ENCODE assay signal across 8 cellular contexts in genomic region chr19:30450101-30450500, GRCh38.
DNase-seq lines count a peak whose midpoint lies in the region; ATAC-seq and TF ChIP-seq lines count a peak whose summit lies in the region.

No MANE protein-coding gene starts in this region.

- H3K4me3 Mint-ChIP-seq in activated naive CD4-positive, alpha-beta T cell treated with anti-CD3 and anti-CD28 coated beads, Interleukin-2, amount 10 ng/mL, durations not matched to agents 7 days and 5 days = no peak overlapping the region

- CTCF ChIA-PET in activated naive CD4-positive, alpha-beta T cell treated with anti-CD3 and anti-CD28 coated beads, Interleukin-2, amount 10 ng/mL, durations not matched to agents 7 days and 5 days (lab: Charles Lee) = no interaction called here

- DNase-seq in NT2/D1 (ENCODE audit: low read depth, low spot score) = peak; percentile 30
- DNase-seq in Right ventricle myocardium superior = no peak
- DNase-seq in NCI-H2227 treated with DMSO at 0.1 percent for 48 hours (lab: John Stamatoyannopoulos, UW) = no peak
- no peak for DNase-seq in activated naive CD4-positive, alpha-beta T cell treated with anti-CD3 and anti-CD28 coated beads, Interleukin-2, amount 10 ng/mL, durations not matched to agents 7 days and 5 days
- DNase-seq in SKM-1 (lab: John Stamatoyannopoulos, UW; ENCODE audit: unreplicated experiment) = no peak
- no peak for DNase-seq in DMS53 treated with DMSO at 0.1 percent for 48 hours (lab: John Stamatoyannopoulos, UW; ENCODE audit: unreplicated experiment)

- H3K4me2 ChIP-seq in BLaER1 (peak overlapping the region; percentile 82), parathyroid adenoma (ENCODE audit: low read length) (peak overlapping the region; percentile 41)

- peaks cover under 1% of the 10 kb centered on the region; the same call in 1 of the 2 replicates for H3K9me3 ChIP-seq in BLaER1
- H3K9me3 ChIP-seq in NT2/D1 (ENCODE audit: insufficient read depth, low read length) = no peaks in the 10 kb centered on the region
- no peaks in the 10 kb centered on the region for H3K9me3 ChIP-seq in parathyroid adenoma (ENCODE audit: control insufficient read depth, low read length)

- TF ChIP-seq CTCF in parathyroid adenoma (IDR thresholded peaks at IDR 0.05) = no peak

- H3K27ac Mint-ChIP-seq in activated naive CD4-positive, alpha-beta T cell treated with anti-CD3 and anti-CD28 coated beads, Interleukin-2, amount 10 ng/mL, durations not matched to agents 7 days and 5 days = no peak overlapping the region

- peak overlapping the region; percentile 66 for H3K27ac ChIP-seq in BLaER1
- no peak overlapping the region for H3K27ac ChIP-seq in parathyroid adenoma

- H3K4me3 ChIP-seq in BLaER1 (peak overlapping the region; percentile 44; the same call in 1 of the 2 replicates), NT2/D1 (ENCODE audit: insufficient read length, low read depth) (no peak overlapping the region), parathyroid adenoma (ENCODE audit: low read depth, low read length) (peak overlapping the region; percentile 39)

- H3K4me1 ChIP-seq in BLaER1 (peaks cover 32% of the 10 kb centered on the region), NT2/D1 (ENCODE audit: insufficient read depth, insufficient read length) (peaks cover 3% of the 10 kb centered on the region), parathyroid adenoma (no peaks in the 10 kb centered on the region)

- H3K36me3 Mint-ChIP-seq in activated naive CD4-positive, alpha-beta T cell treated with anti-CD3 and anti-CD28 coated beads, Interleukin-2, amount 10 ng/mL, durations not matched to agents 7 days and 5 days = no peaks in the 10 kb centered on the region

- H3K9me3 Mint-ChIP-seq in activated naive CD4-positive, alpha-beta T cell treated with anti-CD3 and anti-CD28 coated beads, Interleukin-2, amount 10 ng/mL, durations not matched to agents 7 days and 5 days = peaks cover 6% of the 10 kb centered on the region

- no peaks in the 10 kb centered on the region for H3K79me2 ChIP-seq in parathyroid adenoma

- H3K27me3 Mint-ChIP-seq in activated naive CD4-positive, alpha-beta T cell treated with anti-CD3 and anti-CD28 coated beads, Interleukin-2, amount 10 ng/mL, durations not matched to agents 7 days and 5 days = no peaks in the 10 kb centered on the region

- no peaks in the 10 kb centered on the region for H3K27me3 ChIP-seq in BLaER1
- peaks cover 3% of the 10 kb centered on the region for H3K27me3 ChIP-seq in NT2/D1 (ENCODE audit: insufficient read depth, insufficient read length)
- no peaks in the 10 kb centered on the region for H3K27me3 ChIP-seq in parathyroid adenoma (ENCODE audit: control insufficient read depth, insufficient read depth, low read length)

- H3K36me3 ChIP-seq in BLaER1 (no peaks in the 10 kb centered on the region), NT2/D1 (ENCODE audit: insufficient read depth, insufficient read length, low read length) (no peaks in the 10 kb centered on the region), parathyroid adenoma (ENCODE audit: control insufficient read depth, insufficient read depth, low read length) (no peaks in the 10 kb centered on the region)

- H4K20me1 ChIP-seq in BLaER1 = no peaks in the 10 kb centered on the region

- H3K9ac ChIP-seq in BLaER1 (peak overlapping the region; percentile 65; the same call in 1 of the 2 replicates), NT2/D1 (ENCODE audit: insufficient read length, low read depth) (no peak overlapping the region), parathyroid adenoma (no peak overlapping the region)

- H2AFZ ChIP-seq in parathyroid adenoma = no peak overlapping the region

- H3K4me1 Mint-ChIP-seq in activated naive CD4-positive, alpha-beta T cell treated with anti-CD3 and anti-CD28 coated beads, Interleukin-2, amount 10 ng/mL, durations not matched to agents 7 days and 5 days = no peaks in the 10 kb centered on the region

- intact Hi-C loops in Right ventricle myocardium superior (cut with DNase I) = no loop called here

- peak; percentile 78 for ATAC-seq in Right ventricle myocardium superior (ENCODE audit: poor library complexity)
